ENCODE assay signal across 12 cellular contexts in the genomic region with DNA sequence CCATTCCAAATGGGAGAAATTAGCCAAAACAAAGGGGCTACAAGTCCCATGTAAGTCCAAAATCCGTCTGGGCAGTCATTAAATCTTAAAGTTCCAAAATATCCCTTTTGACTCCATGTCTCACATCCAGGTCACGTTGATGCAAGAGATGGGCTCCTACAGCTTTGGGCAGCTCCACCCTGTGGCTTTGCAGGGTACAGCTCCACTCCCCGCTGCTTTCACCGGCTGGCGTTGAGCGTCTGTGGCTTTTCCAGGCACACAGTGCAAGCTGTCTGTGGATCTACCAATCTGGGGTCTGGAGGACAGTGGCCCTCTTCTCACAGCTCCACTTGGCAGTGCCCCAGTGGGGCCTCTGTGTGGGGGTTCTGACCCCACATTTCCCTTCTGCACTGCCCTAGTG. TPM values are rescaled to one million over a fixed set of nuclear protein-coding genes. Genes with fewer than 3 reads are reported as not detected.
DNase-seq lines count a peak whose midpoint lies in the region; ATAC-seq and TF ChIP-seq lines count a peak whose summit lies in the region.
"Had no signal": no experiment of that assay in that cellular context is flagged by ENCODE, and none has a peak within 500 bp of the region (broad histone marks: within the 10 kb centered on the region; RNA-seq: fewer than 3 reads in every experiment).

No MANE protein-coding gene starts in this region.

- H3K4me3 ChIP-seq in PC-3 (ENCODE audit: low read length) (no peak overlapping the region), fibroblast of villous mesenchyme (ENCODE audit: low read depth, low read length) (no peak overlapping the region)
- H3K4me3 ChIP-seq: gastrocnemius medialis, skin epidermis had no signal

- no peaks in the 10 kb centered on the region for H4K20me1 ChIP-seq in H9 (ENCODE audit: control insufficient read depth, insufficient read depth, insufficient read length)
- H4K20me1 ChIP-seq in PC-3 (ENCODE audit: low read length): no peaks in the 10 kb centered on the region

- H3K14ac ChIP-seq in H9 (ENCODE audit: insufficient read depth, low read length): no peak overlapping the region

- H3K9me3 ChIP-seq in H9 (ENCODE audit: control insufficient read depth, low read depth, low read length) (no peaks in the 10 kb centered on the region), PC-3 (ENCODE audit: low read length) (no peaks in the 10 kb centered on the region)
- H3K9me3 ChIP-seq: gastrocnemius medialis had no signal

- H3K27me3 ChIP-seq in H9 (ENCODE audit: insufficient read depth, low read length): no peaks in the 10 kb centered on the region
- no peaks in the 10 kb centered on the region for H3K27me3 ChIP-seq in PC-3 (ENCODE audit: low read length)
- H3K27me3 ChIP-seq: gastrocnemius medialis had no signal

- POLR2A ChIA-PET in PC-3 (lab: Charles Lee; ENCODE audit: unreplicated experiment): no interaction called here

- no peak overlapping the region for H3K27ac ChIP-seq in C4-2B
- no peak overlapping the region for H3K27ac ChIP-seq in H9 (ENCODE audit: insufficient read length, low read depth, low read length)
- H3K27ac ChIP-seq in PC-3 (ENCODE audit: low read length): no peak overlapping the region
- H3K27ac ChIP-seq: gastrocnemius medialis, skin epidermis had no signal

- DNase-seq in H9 (peak; percentile 81), PC-3 (peak; percentile 9), fibroblast of villous mesenchyme (ENCODE audit: low read depth) (no peak), CD14-positive monocyte (ENCODE audit: low spot score) (no peak), left ventricle myocardium superior (no peak), SW480 (ENCODE audit: low spot score) (no peak)
- DNase-seq in activated effector memory CD4-positive, alpha-beta T cell treated with Interleukin-2 at 50 U/mL for 16 hours: no peak
- DNase-seq: DMS153; gastrocnemius medialis; stimulated activated naive B cell treated with anti-CD40 and anti-IgM and Interleukin-4, amounts not matched to agents 10 μg/mL and 1 μg/mL and 100 μg/mL, for 72 hours had no signal

- H2BK5ac ChIP-seq in H9 (ENCODE audit: insufficient read length, low read length): no peak overlapping the region

- H3F3A ChIP-seq in PC-3 (ENCODE audit: low read length, unreplicated experiment): no peaks in the 10 kb centered on the region

- H3K4me1 ChIP-seq in H9 (ENCODE audit: insufficient read depth, low read length) (no peaks in the 10 kb centered on the region), PC-3 (ENCODE audit: insufficient read depth, low read length) (no peaks in the 10 kb centered on the region)
- H3K4me1 ChIP-seq: gastrocnemius medialis had no signal

- no peak overlapping the region for H2BK120ac ChIP-seq in H9 (ENCODE audit: low read depth, low read length, poor library complexity, severe bottlenecking)

- H2AK5ac ChIP-seq in H9 (ENCODE audit: insufficient read length, low read length): no peak overlapping the region

- peaks cover 7 to 14% (median 12%) of the 10 kb centered on the region in 3 experiments; a peak in 6 of 7 replicates for H3K36me3 Mint-ChIP-seq in H9 (ENCODE audit: insufficient read depth in 1 of 3, low read depth in 3 of 3)
- no peaks in the 10 kb centered on the region for H3K36me3 Mint-ChIP-seq in CD14-positive monocyte
- H3K36me3 Mint-ChIP-seq: stimulated activated naive B cell treated with anti-CD40 and anti-IgM and Interleukin-4, amounts not matched to agents 10 μg/mL and 1 μg/mL and 100 μg/mL, for 72 hours had no signal

- no peak overlapping the region for H4K91ac ChIP-seq in H9 (ENCODE audit: insufficient read length, low read depth, low read length)

- H3K79me2 ChIP-seq in H9 (ENCODE audit: insufficient read depth, low read length): no peaks in the 10 kb centered on the region
- no peaks in the 10 kb centered on the region for H3K79me2 ChIP-seq in PC-3 (ENCODE audit: low read length)

- no peak overlapping the region; a peak in 1 of 7 replicates for H3K27ac Mint-ChIP-seq in H9
- no peak overlapping the region for H3K27ac Mint-ChIP-seq in CD14-positive monocyte
- H3K27ac Mint-ChIP-seq: stimulated activated naive B cell treated with anti-CD40 and anti-IgM and Interleukin-4, amounts not matched to agents 10 μg/mL and 1 μg/mL and 100 μg/mL, for 72 hours had no signal

- H3K27me3 Mint-ChIP-seq in H9 (ENCODE audit: low read depth) (no peaks in the 10 kb centered on the region; the same call in 1 of the 2 replicates), CD14-positive monocyte (ENCODE audit: low read depth in 3 of 3) (peaks cover 0 to 3% (median 0%) of the 10 kb centered on the region in 3 donors)

- H4K8ac ChIP-seq in H9 (replicated peaks; ENCODE audit: insufficient read length, low read depth, low read length): no peak overlapping the region

- H3K23me2 ChIP-seq in H9 (ENCODE audit: insufficient read length, low read depth, low read length, poor library complexity, severe bottlenecking): no peaks in the 10 kb centered on the region

- WGBS in H9 (ENCODE audit: extremely low coverage, insufficient read length, low lambda C conversion rate): no CpG with 5 or more reads among the region's 6 CpGs

- no peak overlapping the region for H3K9ac ChIP-seq in H9 (ENCODE audit: extremely low read depth, insufficient read length, low read length)
- no peak overlapping the region for H3K9ac ChIP-seq in PC-3 (ENCODE audit: low read length)

- no peak overlapping the region for H2AFZ ChIP-seq in H9 (ENCODE audit: low read length)
- no peak overlapping the region for H2AFZ ChIP-seq in PC-3 (ENCODE audit: low read length)

- H2BK20ac ChIP-seq in H9 (ENCODE audit: low read depth, low read length, poor library complexity, severe bottlenecking): no peak overlapping the region

- peak; percentile 58 for TF ChIP-seq CTCF in C4-2B (conservative IDR thresholded peaks at IDR 0.05)
- peak; percentile 66 for TF ChIP-seq CTCF in H9 (conservative IDR thresholded peaks at IDR 0.05)
- TF ChIP-seq CTCF in PC-3 (conservative IDR thresholded peaks at IDR 0.05; ENCODE audit: low read depth, low read length): no peak; the same call in 1 of the 2 replicates
- peak; percentile 57 for TF ChIP-seq CTCF in fibroblast of villous mesenchyme (IDR thresholded peaks at IDR 0.05; ENCODE audit: insufficient read depth, low read depth, low read length)
- no peak for TF ChIP-seq CTCF in CD14-positive monocyte (IDR thresholded peaks at IDR 0.05)

- H3K4me2 ChIP-seq in H9 (ENCODE audit: insufficient read depth, insufficient read length, low read length) (no peak overlapping the region), PC-3 (ENCODE audit: low read length) (no peak overlapping the region)

- H3K4me3 Mint-ChIP-seq in H9 (no peak overlapping the region), CD14-positive monocyte (no peak overlapping the region)
- H3K4me3 Mint-ChIP-seq: stimulated activated naive B cell treated with anti-CD40 and anti-IgM and Interleukin-4, amounts not matched to agents 10 μg/mL and 1 μg/mL and 100 μg/mL, for 72 hours had no signal

- peaks cover 0 to 3% of the 10 kb centered on the region in 2 experiments; a peak in 1 of 4 replicates for H3K4me1 Mint-ChIP-seq in H9
- H3K4me1 Mint-ChIP-seq in CD14-positive monocyte: no peaks in the 10 kb centered on the region
- H3K4me1 Mint-ChIP-seq: stimulated activated naive B cell treated with anti-CD40 and anti-IgM and Interleukin-4, amounts not matched to agents 10 μg/mL and 1 μg/mL and 100 μg/mL, for 72 hours had no signal

- no peak overlapping the region for H3K56ac ChIP-seq in H9 (ENCODE audit: insufficient read length, low read depth, low read length)

- no peaks in the 10 kb centered on the region for H3K36me3 ChIP-seq in PC-3 (ENCODE audit: low read depth, low read length)
- H3K36me3 ChIP-seq: gastrocnemius medialis had no signal

- H3T11ph ChIP-seq in H9 (ENCODE audit: low read length): no peak overlapping the region

- CTCF ChIA-PET in PC-3 (lab: Charles Lee): no interaction called here

- peaks cover 10 to 19% of the 10 kb centered on the region in 2 experiments for H3K9me3 Mint-ChIP-seq in H9
- H3K9me3 Mint-ChIP-seq in CD14-positive monocyte: peaks cover 3 to 17% (median 7%) of the 10 kb centered on the region in 7 donors

- H4K5ac ChIP-seq in H9 (ENCODE audit: insufficient read length, low read depth, low read length): no peak overlapping the region

- no peak overlapping the region for H2BK12ac ChIP-seq in H9 (ENCODE audit: insufficient read length, low read depth, low read length)

- ATAC-seq in PC-3: no peak
- no peak for ATAC-seq in left ventricle myocardium superior
- ATAC-seq: gastrocnemius medialis; stimulated activated naive B cell treated with anti-CD40 and anti-IgM and Interleukin-4, amounts not matched to agents 10 μg/mL and 1 μg/mL and 100 μg/mL, for 72 hours had no signal

- no peak overlapping the region for H3K4ac ChIP-seq in H9 (ENCODE audit: low read depth, low read length)

- no peaks in the 10 kb centered on the region for H3K79me1 ChIP-seq in H9 (ENCODE audit: insufficient read depth, low read depth, low read length, poor library complexity, severe bottlenecking)

- no peak overlapping the region for H3K18ac ChIP-seq in H9 (ENCODE audit: insufficient read length, low read depth, low read length)

- no peaks in the 10 kb centered on the region for H3K9me2 ChIP-seq in PC-3 (replicated peaks; ENCODE audit: low read length)

- no peak overlapping the region for H3K23ac ChIP-seq in H9 (ENCODE audit: insufficient read length, low read depth, low read length)

- BruUV-seq in PC-3 (replicated peaks; lab: Mats Ljungman, UMichigan): no TSS peak

- no peak overlapping the region for H2BK15ac ChIP-seq in H9 (ENCODE audit: low read depth, low read length)

- intact Hi-C loops in PC-3 (cut with micrococcal nuclease): no loop called here
- intact Hi-C loops in CD14-positive monocyte (cut with micrococcal nuclease): no loop called here
- intact Hi-C loops in left ventricle myocardium superior (cut with micrococcal nuclease): no loop called here

RNA-seq across cellular contexts. Expression of gene PRG4, which starts 51.3 kb away (rescaled TPM):
- total RNA-seq in H9 (2021) (0.07 TPM in 1 of 2 replicates, not detected in the other), PC-3 (2014; rRNA removed) (not detected in 2 replicates), fibroblast of villous mesenchyme (not detected in 2 replicates), left ventricle myocardium superior (10.5 TPM)
- not detected for polyA plus RNA-seq in CD14-positive monocyte

Comparison
In these comparisons a context has a peak if more than half of its experiments do, and no peak if none do; other contexts are left out.
1. CTCF ChIP-seq: peak in C4-2B (single experiment), H9 (single experiment) and fibroblast of villous mesenchyme (single experiment); none in PC-3 (single experiment) and CD14-positive monocyte (single experiment).
2. DNase-seq: peak in H9 (single experiment) and PC-3 (single experiment); none in fibroblast of villous mesenchyme (single experiment), CD14-positive monocyte (single experiment), activated effector memory CD4-positive, alpha-beta T cell treated with Interleukin-2 at 50 U/mL for 16 hours (single experiment), left ventricle myocardium superior (single experiment) and SW480 (single experiment).
3. RNA of gene PRG4, which starts 51.3 kb away (total RNA-seq): 10.5 TPM in left ventricle myocardium superior (single experiment); 0.07 TPM in H9, not detected in PC-3 and not detected in fibroblast of villous mesenchyme; every median in the first group is over 10 times any median in the second.